In genomic region chr17:32484628-32485027, GRCh38 we compare ENCODE assay signal across 21 cellular contexts. TPM values are rescaled to one million over a fixed set of nuclear protein-coding genes. Genes with fewer than 3 reads are reported as not detected.
DNase-seq lines count a peak whose midpoint lies in the region; ATAC-seq and TF ChIP-seq lines count a peak whose summit lies in the region.
"Had no signal": no experiment of that assay in that cellular context is flagged by ENCODE, and none has a peak within 500 bp of the region (broad histone marks: within the 10 kb centered on the region; RNA-seq: fewer than 3 reads in every experiment).

No MANE protein-coding gene starts in this region.

- H3K27me3 Mint-ChIP-seq in natural killer cell (ENCODE audit: low read depth in 2 of 2): no peaks in the 10 kb centered on the region
- H3K27me3 Mint-ChIP-seq in natural killer cell treated with Interleukin-12 subunit alpha and Interleukin-12 subunit beta and Interleukin-15 and Interleukin-18, amount 100 ng/mL, for 72 hours: no peaks in the 10 kb centered on the region
- peaks cover 3% of the 10 kb centered on the region for H3K27me3 Mint-ChIP-seq in activated T-helper 1 cell treated with anti-CD3 and anti-CD28 coated beads, Interleukin-12 subunit alpha, Interleukin-12 subunit beta, Interleukin-2, Interleukin-4 antibody, amounts not matched to agents 30 ng/mL and 10 ng/mL and 1 ng/mL, durations not matched to agents 14 hours and 24 hours and 36 hours (ENCODE audit: insufficient read depth)
- no peaks in the 10 kb centered on the region for H3K27me3 Mint-ChIP-seq in neural crest cell (ENCODE audit: low read depth)

- H3K9me3 Mint-ChIP-seq in natural killer cell: no peaks in the 10 kb centered on the region
- H3K9me3 Mint-ChIP-seq in natural killer cell treated with Interleukin-12 subunit alpha and Interleukin-12 subunit beta and Interleukin-15 and Interleukin-18, amount 100 ng/mL, for 72 hours: no peaks in the 10 kb centered on the region
- H3K9me3 Mint-ChIP-seq in activated T-helper 1 cell treated with anti-CD3 and anti-CD28 coated beads, Interleukin-12 subunit alpha, Interleukin-12 subunit beta, Interleukin-2, Interleukin-4 antibody, amounts not matched to agents 30 ng/mL and 10 ng/mL and 1 ng/mL, durations not matched to agents 14 hours and 24 hours and 36 hours: no peaks in the 10 kb centered on the region
- no peaks in the 10 kb centered on the region for H3K9me3 Mint-ChIP-seq in neural crest cell
- H3K9me3 Mint-ChIP-seq: CD8-positive, alpha-beta T cell; mesothelial cell of epicardium had no signal

- intact Hi-C loops in natural killer cell (cut with micrococcal nuclease): loop anchor here (5.0 kb wide), 1 partner anchor 273 kb away; no protein-coding TSS in a partner anchor
- intact Hi-C loops in activated T-helper 1 cell treated with anti-CD3 and anti-CD28 coated beads, Interleukin-12 subunit alpha, Interleukin-12 subunit beta, Interleukin-2, Interleukin-4 antibody, amounts not matched to agents 30 ng/mL and 10 ng/mL and 1 ng/mL, durations not matched to agents 14 hours and 24 hours and 36 hours (cut with micrococcal nuclease): loop anchor here (10.0 kb wide), 1 partner anchor 390 kb away; the partner anchor contains the start of gene MYO1D

- peaks cover 21% of the 10 kb centered on the region for H3K36me3 Mint-ChIP-seq in natural killer cell
- peaks cover 17% of the 10 kb centered on the region for H3K36me3 Mint-ChIP-seq in natural killer cell treated with Interleukin-12 subunit alpha and Interleukin-12 subunit beta and Interleukin-15 and Interleukin-18, amount 100 ng/mL, for 72 hours
- peaks cover 33% of the 10 kb centered on the region for H3K36me3 Mint-ChIP-seq in activated T-helper 1 cell treated with anti-CD3 and anti-CD28 coated beads, Interleukin-12 subunit alpha, Interleukin-12 subunit beta, Interleukin-2, Interleukin-4 antibody, amounts not matched to agents 30 ng/mL and 10 ng/mL and 1 ng/mL, durations not matched to agents 14 hours and 24 hours and 36 hours (ENCODE audit: low read depth)
- peaks cover 7% of the 10 kb centered on the region for H3K36me3 Mint-ChIP-seq in neural crest cell (ENCODE audit: low read depth)

- no peak for DNase-seq in natural killer cell
- DNase-seq in natural killer cell treated with Interleukin-12 subunit alpha and Interleukin-12 subunit beta and Interleukin-15 and Interleukin-18, amount 100 ng/mL, for 72 hours (ENCODE audit: low spot score): no peak
- DNase-seq in activated T-helper 1 cell treated with anti-CD3 and anti-CD28 coated beads, Interleukin-12 subunit alpha, Interleukin-12 subunit beta, Interleukin-2, Interleukin-4 antibody, amounts not matched to agents 30 ng/mL and 10 ng/mL and 1 ng/mL, durations not matched to agents 14 hours and 24 hours and 36 hours (ENCODE audit: low spot score): no peak
- DNase-seq in neural crest cell (ENCODE audit: low read depth, low spot score): no peak
- no peak for DNase-seq in NOMO-1 (lab: John Stamatoyannopoulos, UW; ENCODE audit: unreplicated experiment in 2 of 2)
- DNase-seq in NCI-H510A (lab: John Stamatoyannopoulos, UW): no peak
- DNase-seq: activated CD4-positive, alpha-beta T cell treated with anti-CD3 and anti-CD28 coated beads for 48 hours; activated effector memory CD4-positive, alpha-beta T cell treated with anti-CD3 and anti-CD28 coated beads, Interleukin-2, amount 50 U/mL, for 16 hours; CD8-positive, alpha-beta T cell; cerebellar nuclear complex; DMS79 treated with DMSO at 0.1 percent for 48 hours; heart left ventricle; left colon; NCI-H1930; NCI-H2227 treated with DMSO at 0.1 percent for 48 hours; PC-3; psoas muscle; SIG-M5; stimulated activated CD4-positive, alpha-beta T cell treated with anti-CD3 and anti-CD28 coated beads, Interleukin-1b, Interleukin-23, amount 100 ng/mL, for 48 hours had no signal

- H3K27ac Mint-ChIP-seq in natural killer cell (peak overlapping the region; percentile 82 to 87), neural crest cell (ENCODE audit: unreplicated experiment) (peak overlapping the region; percentile 62)
- H3K27ac Mint-ChIP-seq in natural killer cell treated with Interleukin-12 subunit alpha and Interleukin-12 subunit beta and Interleukin-15 and Interleukin-18, amount 100 ng/mL, for 72 hours: no peak overlapping the region
- peak overlapping the region; percentile 40 for H3K27ac Mint-ChIP-seq in activated T-helper 1 cell treated with anti-CD3 and anti-CD28 coated beads, Interleukin-12 subunit alpha, Interleukin-12 subunit beta, Interleukin-2, Interleukin-4 antibody, amounts not matched to agents 30 ng/mL and 10 ng/mL and 1 ng/mL, durations not matched to agents 14 hours and 24 hours and 36 hours

- H3K4me3 Mint-ChIP-seq in natural killer cell (peak overlapping the region; percentile 58), neural crest cell (peak overlapping the region; percentile 79)
- H3K4me3 Mint-ChIP-seq in natural killer cell treated with Interleukin-12 subunit alpha and Interleukin-12 subunit beta and Interleukin-15 and Interleukin-18, amount 100 ng/mL, for 72 hours: no peak overlapping the region
- H3K4me3 Mint-ChIP-seq in activated T-helper 1 cell treated with anti-CD3 and anti-CD28 coated beads, Interleukin-12 subunit alpha, Interleukin-12 subunit beta, Interleukin-2, Interleukin-4 antibody, amounts not matched to agents 30 ng/mL and 10 ng/mL and 1 ng/mL, durations not matched to agents 14 hours and 24 hours and 36 hours: no peak overlapping the region

- ATAC-seq in natural killer cell (no peak), GM21526 (IDR thresholded peaks at IDR 0.05; ENCODE audit: low FRiP score, unreplicated experiment) (no peak)
- no peak for ATAC-seq in natural killer cell treated with Interleukin-12 subunit alpha and Interleukin-12 subunit beta and Interleukin-15 and Interleukin-18, amount 100 ng/mL, for 72 hours
- ATAC-seq: CD8-positive, alpha-beta T cell; heart left ventricle; left colon; PC-3 had no signal

- peaks cover 38 to 41% of the 10 kb centered on the region in 2 donors for H3K4me1 Mint-ChIP-seq in natural killer cell
- H3K4me1 Mint-ChIP-seq in natural killer cell treated with Interleukin-12 subunit alpha and Interleukin-12 subunit beta and Interleukin-15 and Interleukin-18, amount 100 ng/mL, for 72 hours (ENCODE audit: low read depth in 2 of 2): peaks cover 16 to 30% of the 10 kb centered on the region in 2 donors
- H3K4me1 Mint-ChIP-seq in activated T-helper 1 cell treated with anti-CD3 and anti-CD28 coated beads, Interleukin-12 subunit alpha, Interleukin-12 subunit beta, Interleukin-2, Interleukin-4 antibody, amounts not matched to agents 30 ng/mL and 10 ng/mL and 1 ng/mL, durations not matched to agents 14 hours and 24 hours and 36 hours (ENCODE audit: low read depth): peaks cover 18% of the 10 kb centered on the region
- peaks cover 48% of the 10 kb centered on the region for H3K4me1 Mint-ChIP-seq in neural crest cell

- no peak for TF ChIP-seq CTCF in natural killer cell (IDR thresholded peaks at IDR 0.05)
- no peak for TF ChIP-seq CTCF in neural crest cell (conservative IDR thresholded peaks at IDR 0.05)

RNA-seq across cellular contexts. Expression of gene CDK5R1, which starts 2.2 kb away (rescaled TPM):
- total RNA-seq in natural killer cell: 10 to 100 TPM in 1 of 3 donors, 1 to 10 TPM in 2; 3.7 to 12.3 (median 7.4) TPM
- 1 to 10 TPM; 3.7 to 5.9 TPM for total RNA-seq in natural killer cell treated with Interleukin-12 subunit alpha and Interleukin-12 subunit beta and Interleukin-15 and Interleukin-18, amount 100 ng/mL, for 72 hours
- 6.1 and 7.1 TPM in 2 replicates for total RNA-seq in activated T-helper 1 cell treated with anti-CD3 and anti-CD28 coated beads, Interleukin-12 subunit alpha, Interleukin-12 subunit beta, Interleukin-2, Interleukin-4 antibody, amounts not matched to agents 30 ng/mL and 10 ng/mL and 1 ng/mL, durations not matched to agents 14 hours and 24 hours and 36 hours
- total RNA-seq in neural crest cell: 33.6 and 34.1 TPM in 2 replicates

RNA-seq across cellular contexts. Expression of gene PSMD11, which starts 40.3 kb away (rescaled TPM):
- total RNA-seq in natural killer cell: 100 to 1,000 TPM in 2 of 3 donors, 10 to 100 TPM in 1; 83.4 to 108 (median 105) TPM
- total RNA-seq in natural killer cell treated with Interleukin-12 subunit alpha and Interleukin-12 subunit beta and Interleukin-15 and Interleukin-18, amount 100 ng/mL, for 72 hours: 100 to 1,000 TPM; 179 to 203 TPM
- total RNA-seq in activated T-helper 1 cell treated with anti-CD3 and anti-CD28 coated beads, Interleukin-12 subunit alpha, Interleukin-12 subunit beta, Interleukin-2, Interleukin-4 antibody, amounts not matched to agents 30 ng/mL and 10 ng/mL and 1 ng/mL, durations not matched to agents 14 hours and 24 hours and 36 hours: 190 and 198 TPM in 2 replicates
- total RNA-seq in neural crest cell: 139 and 156 TPM in 2 replicates

Comparison
In these comparisons a context has a peak if more than half of its experiments do, and no peak if none do; other contexts are left out.
1. H3K27ac Mint-ChIP-seq: peak in natural killer cell (2 of 2), activated T-helper 1 cell treated with anti-CD3 and anti-CD28 coated beads, Interleukin-12 subunit alpha, Interleukin-12 subunit beta, Interleukin-2, Interleukin-4 antibody, amounts not matched to agents 30 ng/mL and 10 ng/mL and 1 ng/mL, durations not matched to agents 14 hours and 24 hours and 36 hours (single experiment) and neural crest cell (single experiment); none in natural killer cell treated with Interleukin-12 subunit alpha and Interleukin-12 subunit beta and Interleukin-15 and Interleukin-18, amount 100 ng/mL, for 72 hours (0 of 2).
2. H3K4me3 Mint-ChIP-seq: peak in natural killer cell (single experiment) and neural crest cell (single experiment); none in natural killer cell treated with Interleukin-12 subunit alpha and Interleukin-12 subunit beta and Interleukin-15 and Interleukin-18, amount 100 ng/mL, for 72 hours (single experiment) and activated T-helper 1 cell treated with anti-CD3 and anti-CD28 coated beads, Interleukin-12 subunit alpha, Interleukin-12 subunit beta, Interleukin-2, Interleukin-4 antibody, amounts not matched to agents 30 ng/mL and 10 ng/mL and 1 ng/mL, durations not matched to agents 14 hours and 24 hours and 36 hours (single experiment).